In the genomic region with DNA sequence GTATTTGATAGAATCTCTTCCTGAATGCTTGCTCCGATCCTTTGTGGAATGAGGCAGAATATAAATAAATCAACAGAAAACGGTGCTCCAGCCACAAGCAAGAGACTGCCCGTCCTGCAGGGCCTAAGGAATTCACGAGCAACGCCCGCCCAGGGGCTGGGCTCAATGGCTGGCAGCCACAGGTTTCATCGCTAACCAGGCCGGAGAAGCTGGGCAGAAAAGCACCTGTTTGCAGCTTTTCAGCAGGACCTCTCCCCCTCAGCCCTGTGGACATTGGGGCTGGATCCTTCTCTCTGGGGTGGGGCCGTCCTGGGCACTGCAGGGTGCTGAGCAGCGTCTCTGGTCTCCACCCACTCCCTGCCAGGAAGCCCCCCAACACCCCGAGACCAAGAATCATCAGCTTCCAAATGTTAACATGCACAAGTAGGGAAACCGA, we compare ENCODE assay signal across 8 cellular contexts.
A peak's percentile ranks its signal among the peaks of the same experiment; 100 is the strongest.
DNase-seq lines count a peak whose midpoint lies in the region; ATAC-seq and TF ChIP-seq lines count a peak whose summit lies in the region.

No MANE protein-coding gene starts in this region.

- H3K9ac ChIP-seq in smooth muscle cell (ENCODE audit: low read depth): no peak overlapping the region

- no peaks in the 10 kb centered on the region for H3K79me2 ChIP-seq in smooth muscle cell (ENCODE audit: low read depth)

- TF ChIP-seq CTCF in astrocyte of the cerebellum (IDR thresholded peaks at IDR 0.05; ENCODE audit: low read depth, low read length, missing control alignments) (no peak), smooth muscle cell (IDR thresholded peaks at IDR 0.05; ENCODE audit: borderline replicate concordance, insufficient read depth, poor library complexity, severe bottlenecking) (no peak)

- peak overlapping the region; percentile 44 for H3K4me3 ChIP-seq in H7 (ENCODE audit: insufficient read depth, low read depth, low read length)
- peak overlapping the region; percentile 41 for H3K4me3 ChIP-seq in astrocyte of the cerebellum (ENCODE audit: low read depth, low read length)
- H3K4me3 ChIP-seq in smooth muscle cell: peak overlapping the region; percentile 53

- 11% methylated on average over 12 of the region's 12 CpGs for WGBS in smooth muscle cell (ENCODE audit: low lambda C conversion rate)

- H3K36me3 ChIP-seq in H7 (replicated peaks; ENCODE audit: control insufficient read depth, insufficient read depth, low read length) (no peaks in the 10 kb centered on the region; the same call in 1 of the 2 replicates), smooth muscle cell (ENCODE audit: low read depth) (no peaks in the 10 kb centered on the region)

- peaks cover 5% of the 10 kb centered on the region for H3K9me3 ChIP-seq in smooth muscle cell (replicated peaks; ENCODE audit: low read depth)

- H3F3A ChIP-seq in smooth muscle cell (ENCODE audit: low read depth): peaks cover 12% of the 10 kb centered on the region

- no peak overlapping the region for H2AFZ ChIP-seq in smooth muscle cell (ENCODE audit: low read depth)

- DNase-seq in H7 (peak; percentile 71), astrocyte of the cerebellum (ENCODE audit: low read depth) (peak; percentile 44), iPS-NIHi11 (ENCODE audit: low spot score) (peak; percentile 64), smooth muscle cell (lab: John Stamatoyannopoulos, UW; ENCODE audit: unreplicated experiment) (no peak), NCI-H2171 (lab: John Stamatoyannopoulos, UW) (no peak), DMS114 treated with DMSO at 0.1 percent for 48 hours (lab: John Stamatoyannopoulos, UW; ENCODE audit: unreplicated experiment) (no peak)
- no peak for DNase-seq in central memory CD4-positive, alpha-beta T cell

- no peak for ATAC-seq in HG03565 (IDR thresholded peaks at IDR 0.05; ENCODE audit: unreplicated experiment)

- in situ Hi-C loops in astrocyte of the cerebellum (cut with HindIII; ENCODE audit: low sequenced_read_pairs): no loop called here

- H3K4me1 ChIP-seq in smooth muscle cell (ENCODE audit: low read depth): peaks cover 6% of the 10 kb centered on the region

- H3K4me2 ChIP-seq in smooth muscle cell: peak overlapping the region; percentile 86

- H3K27me3 ChIP-seq in H7 (ENCODE audit: control insufficient read depth, insufficient read depth, low read length) (no peaks in the 10 kb centered on the region), smooth muscle cell (ENCODE audit: low read depth) (no peaks in the 10 kb centered on the region)

- no peaks in the 10 kb centered on the region for H4K20me1 ChIP-seq in smooth muscle cell (ENCODE audit: low read depth)

- peak overlapping the region; percentile 78 for H3K27ac ChIP-seq in smooth muscle cell (ENCODE audit: low read depth)

Comparison
In these comparisons a context has a peak if more than half of its experiments do, and no peak if none do; other contexts are left out.
1. DNase-seq: peak in H7 (single experiment), astrocyte of the cerebellum (single experiment) and iPS-NIHi11 (single experiment); none in smooth muscle cell (single experiment), NCI-H2171 (single experiment), central memory CD4-positive, alpha-beta T cell (single experiment) and DMS114 treated with DMSO at 0.1 percent for 48 hours (single experiment).
2. Peak in every context shown above with its lines, with median percentiles within 50 percentile points of each other: H3K4me3 ChIP-seq.